Comparison of ENCODE assay signal across 8 cellular contexts in the genomic region with DNA sequence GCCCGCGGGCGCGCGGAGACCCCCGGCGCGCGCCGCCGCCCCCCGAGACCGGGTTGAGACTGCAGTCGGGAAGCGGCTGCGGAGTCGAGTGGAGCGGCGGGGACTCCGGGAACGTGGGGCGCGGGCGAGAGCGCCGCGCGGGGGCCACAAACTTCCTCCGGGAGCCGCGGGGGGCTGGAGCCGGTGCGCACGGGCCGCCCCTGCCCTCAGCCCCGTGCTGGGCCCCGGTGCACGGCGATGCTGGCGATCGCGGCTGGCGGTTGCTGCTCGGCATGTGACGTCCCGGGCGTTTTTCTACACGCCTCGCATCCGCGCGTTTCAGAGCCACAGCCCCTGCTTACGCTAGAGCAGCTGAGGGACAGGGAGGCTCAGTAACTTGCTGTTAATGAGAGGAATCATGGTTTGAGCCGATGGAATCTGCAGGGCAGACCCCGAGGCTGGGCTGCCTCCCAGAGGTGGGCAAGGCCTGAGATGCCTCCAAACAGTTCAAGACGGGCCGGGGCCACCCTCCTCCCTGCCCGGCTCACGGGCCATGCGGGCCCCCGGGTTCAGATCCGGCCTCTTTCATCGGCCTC. TPM values are rescaled to one million over a fixed set of nuclear protein-coding genes. Genes with fewer than 3 reads are reported as not detected.
DNase-seq lines count a peak whose midpoint lies in the region; ATAC-seq and TF ChIP-seq lines count a peak whose summit lies in the region.

No MANE protein-coding gene starts in this region.

- H3K27me3 ChIP-seq in GM23248 (replicated peaks; ENCODE audit: insufficient read depth), result no peaks in the 10 kb centered on the region
- H3K27me3 ChIP-seq in trophoblast cell (ENCODE audit: insufficient read depth, low read length), result no peaks in the 10 kb centered on the region

- H3K23ac ChIP-seq in trophoblast cell (ENCODE audit: low read length), result no peak overlapping the region

- no peaks in the 10 kb centered on the region for H3K4me1 ChIP-seq in GM23248 (ENCODE audit: insufficient read depth)
- H3K4me1 ChIP-seq in trophoblast cell (ENCODE audit: control insufficient read depth in 1 of 2, insufficient read depth in 2 of 2, low read length in 2 of 2), result peaks cover 4 to 13% of the 10 kb centered on the region in 2 experiments

- no peak overlapping the region for H2BK12ac ChIP-seq in trophoblast cell (ENCODE audit: low read length)

- H4K8ac ChIP-seq in trophoblast cell (ENCODE audit: low read depth, low read length), result no peak overlapping the region

- H3K4me2 ChIP-seq in GM23248 (ENCODE audit: unreplicated experiment) (peak overlapping the region; percentile 87), trophoblast cell (ENCODE audit: low read length) (peak overlapping the region; percentile 70)

- no peak overlapping the region for H3K27ac Mint-ChIP-seq in activated T-cell treated with anti-CD3 and anti-CD28 coated beads, Interleukin-2, amount 50 U/mL, for 72 hours

- H3K79me2 ChIP-seq in GM23248 (ENCODE audit: insufficient read depth) (peaks cover 30% of the 10 kb centered on the region), trophoblast cell (ENCODE audit: control insufficient read depth, insufficient read depth, low read length, poor library complexity) (peaks cover 2% of the 10 kb centered on the region)

- peak; percentile 33 to 39 for ATAC-seq in activated T-cell treated with anti-CD3 and anti-CD28 coated beads, Interleukin-2, amount 50 U/mL, for 72 hours (replicated peaks in 1 of 2)

- no peaks in the 10 kb centered on the region for H3K36me3 ChIP-seq in GM23248 (ENCODE audit: low read depth)
- no peaks in the 10 kb centered on the region for H3K36me3 ChIP-seq in trophoblast cell (ENCODE audit: control insufficient read depth in 1 of 2, insufficient read depth in 2 of 2, low read length in 2 of 2)

- peak overlapping the region; percentile 8 for H3K18ac ChIP-seq in trophoblast cell (ENCODE audit: low read length)

- H3K9me3 ChIP-seq in GM23248 (ENCODE audit: low read depth) (no peaks in the 10 kb centered on the region), trophoblast cell (ENCODE audit: insufficient read depth, low read depth, low read length) (no peaks in the 10 kb centered on the region)

- DNase-seq in DMS53 treated with DMSO at 0.1 percent for 48 hours (lab: John Stamatoyannopoulos, UW; ENCODE audit: unreplicated experiment), result peak; percentile 20
- peak; percentile 67 for DNase-seq in GM23248
- peak; percentile 55 for DNase-seq in NB4 (ENCODE audit: low read depth)
- DNase-seq in activated T-cell treated with anti-CD3 and anti-CD28 coated beads, Interleukin-2, amount 50 U/mL, for 72 hours, result peak; percentile 41 to 55
- DNase-seq in glomerular visceral epithelial cell (ENCODE audit: extremely low spot score), result peak; percentile 30
- peak; percentile 58 to 76 for DNase-seq in trophoblast cell
- DNase-seq in NCI-H524 treated with DMSO at 0.1 percent for 48 hours (lab: John Stamatoyannopoulos, UW), result no peak
- DNase-seq in DMS153 (lab: John Stamatoyannopoulos, UW), result no peak

- H2AFZ ChIP-seq in GM23248, result peak overlapping the region; percentile 81
- no peak overlapping the region for H2AFZ ChIP-seq in trophoblast cell (ENCODE audit: insufficient read depth, low read length, poor library complexity)

- H3K9me2 ChIP-seq in GM23248 (ENCODE audit: insufficient read depth), result no peaks in the 10 kb centered on the region

- no peaks in the 10 kb centered on the region for H3K36me3 Mint-ChIP-seq in activated T-cell treated with anti-CD3 and anti-CD28 coated beads, Interleukin-2, amount 50 U/mL, for 72 hours (ENCODE audit: insufficient read depth in 2 of 2)

- H3K9ac ChIP-seq in GM23248, result peak overlapping the region; percentile 67
- peak overlapping the region; percentile 2 for H3K9ac ChIP-seq in trophoblast cell (ENCODE audit: low read length)

- no peaks in the 10 kb centered on the region for H3K27me3 Mint-ChIP-seq in activated T-cell treated with anti-CD3 and anti-CD28 coated beads, Interleukin-2, amount 50 U/mL, for 72 hours (ENCODE audit: low read depth)

- H2AK5ac ChIP-seq in trophoblast cell (ENCODE audit: low read length), result no peak overlapping the region

- TF ChIP-seq POLR2A in NB4 (IDR thresholded peaks at IDR 0.05; ENCODE audit: extremely low read depth, insufficient read length), result no peak

- H4K20me1 ChIP-seq in GM23248 (ENCODE audit: insufficient read depth), result no peaks in the 10 kb centered on the region

- H3K79me1 ChIP-seq in trophoblast cell (ENCODE audit: low read length), result peaks cover 2% of the 10 kb centered on the region

- TF ChIP-seq CTCF in NB4 (IDR thresholded peaks at IDR 0.05; ENCODE audit: low read depth, low read length), result no peak

- peak overlapping the region; percentile 7 for H3K14ac ChIP-seq in trophoblast cell (ENCODE audit: low read length)

- no peaks in the 10 kb centered on the region for H3K9me3 Mint-ChIP-seq in activated T-cell treated with anti-CD3 and anti-CD28 coated beads, Interleukin-2, amount 50 U/mL, for 72 hours

- no peak overlapping the region for H2BK120ac ChIP-seq in trophoblast cell (ENCODE audit: insufficient read depth, low read length, poor library complexity)

- in situ Hi-C loops in GM23248 (cut with MboI), result no loop called here

- H3K4me3 ChIP-seq in GM23248 (peak overlapping the region; percentile 76), NB4 (ENCODE audit: low read depth, low read length) (peak overlapping the region; percentile 87), trophoblast cell (ENCODE audit: low read depth, low read length) (peak overlapping the region; percentile 96)

- no peak overlapping the region for H2BK5ac ChIP-seq in trophoblast cell (ENCODE audit: low read depth, low read length, poor library complexity)

- 2 to 3% methylated on average over 50 to 58 of the region's 63 CpGs for WGBS in GM23248 (ENCODE audit: low coverage in 1 of 2, low lambda C conversion rate in 2 of 2, missing lambda C conversion rate in 2 of 2), 2 experiments
- no CpG with 5 or more reads among the region's 63 CpGs for WGBS in trophoblast cell (ENCODE audit: extremely low coverage, insufficient coverage, insufficient read length)

- peaks cover 41% of the 10 kb centered on the region for H3K4me1 Mint-ChIP-seq in activated T-cell treated with anti-CD3 and anti-CD28 coated beads, Interleukin-2, amount 50 U/mL, for 72 hours (ENCODE audit: low read depth)

- no peak overlapping the region for H3K4ac ChIP-seq in trophoblast cell (ENCODE audit: low read depth, low read length)

- no peaks in the 10 kb centered on the region for H3F3A ChIP-seq in GM23248 (ENCODE audit: insufficient read depth)

- no peak overlapping the region for H4K91ac ChIP-seq in trophoblast cell (ENCODE audit: low read depth, low read length)

- H3K27ac ChIP-seq in GM23248 (no peak overlapping the region; the same call in 1 of the 2 replicates), trophoblast cell (ENCODE audit: low read depth, low read length) (no peak overlapping the region)

- peak overlapping the region; percentile 58 to 79 for H3K4me3 Mint-ChIP-seq in activated T-cell treated with anti-CD3 and anti-CD28 coated beads, Interleukin-2, amount 50 U/mL, for 72 hours

- H4K12ac ChIP-seq in trophoblast cell (ENCODE audit: low read depth, low read length), result no peak overlapping the region

RNA-seq across cellular contexts. Expression of gene TMEM201, which starts 0.5 kb away (rescaled TPM):
- 4.7 and 5.7 TPM in 2 replicates for total RNA-seq in GM23248 (2014; rRNA removed; shearing (Covaris generic))
- polyA plus RNA-seq in GM23248 (2016; fragmentation: Nextera tagmentation; extraction: Ambion mirVana), result 6.7 and 7.2 TPM in 2 replicates
- 10 to 100 TPM in 1 of 2 donors, 1 to 10 TPM in 1; 9.3 to 14.0 TPM for total RNA-seq in activated T-cell treated with anti-CD3 and anti-CD28 coated beads, Interleukin-2, amount 50 U/mL, for 72 hours
- polyA plus RNA-seq in trophoblast cell (2013), result 13.3 and 13.4 TPM in 2 replicates

RNA-seq across cellular contexts. Expression of gene SLC25A33, which starts 50.0 kb away (rescaled TPM):
- 4.2 and 4.6 TPM in 2 replicates for total RNA-seq in GM23248 (2014; rRNA removed; shearing (Covaris generic))
- polyA plus RNA-seq in GM23248 (2016; fragmentation: Nextera tagmentation; extraction: Ambion mirVana), result 5.8 and 6.4 TPM in 2 replicates
- total RNA-seq in activated T-cell treated with anti-CD3 and anti-CD28 coated beads, Interleukin-2, amount 50 U/mL, for 72 hours, result 1 to 10 TPM; 5.9 to 7.0 TPM
- 4.8 and 5.0 TPM in 2 replicates for polyA plus RNA-seq in trophoblast cell (2013)

Comparison
In these comparisons a context has a peak if more than half of its experiments do, and no peak if none do; other contexts are left out.
1. DNase-seq: peak in DMS53 treated with DMSO at 0.1 percent for 48 hours (single experiment), GM23248 (single experiment), NB4 (single experiment), activated T-cell treated with anti-CD3 and anti-CD28 coated beads, Interleukin-2, amount 50 U/mL, for 72 hours (2 of 2), glomerular visceral epithelial cell (single experiment) and trophoblast cell (2 of 2); none in NCI-H524 treated with DMSO at 0.1 percent for 48 hours (single experiment) and DMS153 (single experiment).
2. Peak in every context shown above with its lines, with median percentiles within 50 percentile points of each other: H3K4me3 ChIP-seq.